In genomic region chr6:149223120-149223775, GRCh38 we compare ENCODE assay signal across 26 cellular contexts.
DNase-seq lines count a peak whose midpoint lies in the region; ATAC-seq and TF ChIP-seq lines count a peak whose summit lies in the region.
"Had no signal": no experiment of that assay in that cellular context is flagged by ENCODE, and none has a peak within 500 bp of the region (broad histone marks: within the 10 kb centered on the region; RNA-seq: fewer than 3 reads in every experiment).

No MANE protein-coding gene starts in this region.

- H3K36me3 ChIP-seq in spleen: no peaks in the 10 kb centered on the region
- H3K36me3 ChIP-seq: BE2C, Peyer's patch had no signal

- H3K27me3 Mint-ChIP-seq in activated naive CD4-positive, alpha-beta T cell treated with anti-CD3 and anti-CD28 coated beads, Interleukin-2, amount 50 U/mL, for 24 hours: no peaks in the 10 kb centered on the region
- H3K27me3 Mint-ChIP-seq in activated naive CD4-positive, alpha-beta T cell treated with anti-CD3 and anti-CD28 coated beads for 36 hours (ENCODE audit: low read depth): no peaks in the 10 kb centered on the region
- no peaks in the 10 kb centered on the region for H3K27me3 Mint-ChIP-seq in type B pancreatic cell
- peaks cover 0 to 2% of the 10 kb centered on the region in 2 donors for H3K27me3 Mint-ChIP-seq in natural killer cell (ENCODE audit: low read depth in 2 of 2)
- H3K27me3 Mint-ChIP-seq: CD8-positive, alpha-beta memory T cell had no signal

- H3K4me3 Mint-ChIP-seq in activated naive CD4-positive, alpha-beta T cell treated with anti-CD3 and anti-CD28 coated beads, Interleukin-2, amount 50 U/mL, for 24 hours: no peak overlapping the region
- no peak overlapping the region for H3K4me3 Mint-ChIP-seq in activated naive CD4-positive, alpha-beta T cell treated with anti-CD3 and anti-CD28 coated beads for 36 hours
- H3K4me3 Mint-ChIP-seq in type B pancreatic cell (no peak overlapping the region), natural killer cell (no peak overlapping the region)
- H3K4me3 Mint-ChIP-seq: CD14-positive monocyte; CD8-positive, alpha-beta memory T cell had no signal

- 78 to 89% (median 84%) methylated on average over 4 of the region's 4 CpGs for WGBS in spleen, 5 donors

- H3K4me1 ChIP-seq in spleen: no peaks in the 10 kb centered on the region

- ATAC-seq in left lobe of liver (peak; percentile 56), natural killer cell (no peak), GM19023 (IDR thresholded peaks at IDR 0.05; ENCODE audit: unreplicated experiment) (no peak)
- ATAC-seq: GM12878 had no signal

- H3K36me3 Mint-ChIP-seq in activated naive CD4-positive, alpha-beta T cell treated with anti-CD3 and anti-CD28 coated beads, Interleukin-2, amount 50 U/mL, for 24 hours: peaks cover 3% of the 10 kb centered on the region
- no peaks in the 10 kb centered on the region for H3K36me3 Mint-ChIP-seq in activated naive CD4-positive, alpha-beta T cell treated with anti-CD3 and anti-CD28 coated beads for 36 hours (ENCODE audit: low read depth)
- H3K36me3 Mint-ChIP-seq in type B pancreatic cell (no peaks in the 10 kb centered on the region), natural killer cell (no peaks in the 10 kb centered on the region)
- H3K36me3 Mint-ChIP-seq: CD14-positive monocyte had no signal

- no peak for DNase-seq in activated naive CD4-positive, alpha-beta T cell treated with anti-CD3 and anti-CD28 coated beads for 36 hours
- no peak for DNase-seq in left lobe of liver (ENCODE audit: low spot score)
- no peak for DNase-seq in type B pancreatic cell (ENCODE audit: extremely low spot score, unreplicated experiment)
- no peak for DNase-seq in natural killer cell
- no peak for DNase-seq in spleen
- DNase-seq: 8988T; ACHN; BE2C; CD8-positive, alpha-beta memory T cell; DMS 273 treated with DMSO at 0.1 percent for 48 hours; DMS79; EL; GDM1; GOT3; HCEC 1CT; Kasumi-1; NCI-H1930; NCI-H526 treated with DMSO at 0.1 percent for 48 hours; Peyer's patch; SHP77 treated with DMSO at 0.1 percent for 48 hours had no signal

- H3K9me3 Mint-ChIP-seq in activated naive CD4-positive, alpha-beta T cell treated with anti-CD3 and anti-CD28 coated beads, Interleukin-2, amount 50 U/mL, for 24 hours: no peaks in the 10 kb centered on the region
- no peaks in the 10 kb centered on the region for H3K9me3 Mint-ChIP-seq in activated naive CD4-positive, alpha-beta T cell treated with anti-CD3 and anti-CD28 coated beads for 36 hours
- H3K9me3 Mint-ChIP-seq in type B pancreatic cell (no peaks in the 10 kb centered on the region), natural killer cell (no peaks in the 10 kb centered on the region)
- H3K9me3 Mint-ChIP-seq: CD8-positive, alpha-beta memory T cell had no signal

- TF ChIP-seq CTCF in VCaP (conservative IDR thresholded peaks at IDR 0.05) (no peak), type B pancreatic cell (conservative IDR thresholded peaks at IDR 0.05) (no peak), natural killer cell (IDR thresholded peaks at IDR 0.05) (no peak), spleen (IDR thresholded peaks at IDR 0.05 in 8 of 11, conservative IDR thresholded peaks at IDR 0.05 in 3 of 11) (no peak)

- intact Hi-C loops in activated naive CD4-positive, alpha-beta T cell treated with anti-CD3 and anti-CD28 coated beads for 36 hours (cut with micrococcal nuclease): no loop called here
- intact Hi-C loops in natural killer cell (cut with micrococcal nuclease): no loop called here
- intact Hi-C loops in spleen (cut with DNase I; ENCODE audit: low total_unique reads): no loop called here

- H3K27me3 ChIP-seq in spleen (replicated peaks in 1 of 7): no peaks in the 10 kb centered on the region
- H3K27me3 ChIP-seq: BE2C, Peyer's patch had no signal

- H3K27ac Mint-ChIP-seq in activated naive CD4-positive, alpha-beta T cell treated with anti-CD3 and anti-CD28 coated beads, Interleukin-2, amount 50 U/mL, for 24 hours: peak overlapping the region; percentile 20
- H3K27ac Mint-ChIP-seq in activated naive CD4-positive, alpha-beta T cell treated with anti-CD3 and anti-CD28 coated beads for 36 hours: no peak overlapping the region
- H3K27ac Mint-ChIP-seq in type B pancreatic cell (peak overlapping the region; percentile 3), natural killer cell (no peak overlapping the region)
- H3K27ac Mint-ChIP-seq: CD14-positive monocyte had no signal

- no peak for TF ChIP-seq POLR2A in spleen (IDR thresholded peaks at IDR 0.05)

- peaks cover 37% of the 10 kb centered on the region for H3K4me1 Mint-ChIP-seq in activated naive CD4-positive, alpha-beta T cell treated with anti-CD3 and anti-CD28 coated beads, Interleukin-2, amount 50 U/mL, for 24 hours
- H3K4me1 Mint-ChIP-seq in activated naive CD4-positive, alpha-beta T cell treated with anti-CD3 and anti-CD28 coated beads for 36 hours (ENCODE audit: low read depth): peaks cover 13% of the 10 kb centered on the region
- H3K4me1 Mint-ChIP-seq in type B pancreatic cell (ENCODE audit: unreplicated experiment): peaks cover 37% of the 10 kb centered on the region
- no peaks in the 10 kb centered on the region for H3K4me1 Mint-ChIP-seq in natural killer cell

- no peak overlapping the region for H3K4me3 ChIP-seq in spleen
- H3K4me3 ChIP-seq: GM12878, Peyer's patch, SK-N-MC had no signal

- no peaks in the 10 kb centered on the region for H3K9me3 ChIP-seq in spleen
- H3K9me3 ChIP-seq: BE2C, Peyer's patch had no signal

- peak overlapping the region; percentile 68 for H3K27ac ChIP-seq in VCaP
- H3K27ac ChIP-seq in spleen: no peak overlapping the region
- H3K27ac ChIP-seq: Peyer's patch, SK-N-MC had no signal

- CTCF ChIA-PET in activated naive CD4-positive, alpha-beta T cell treated with anti-CD3 and anti-CD28 coated beads for 36 hours (lab: Charles Lee): interaction anchor here (1.6 kb wide), 1 partner anchor 38 kb away, joined by 3 read pairs; no protein-coding TSS in a partner anchor

Comparison
In these comparisons a context has a peak if more than half of its experiments do, and no peak if none do; other contexts are left out.
1. H3K27ac Mint-ChIP-seq: peak in activated naive CD4-positive, alpha-beta T cell treated with anti-CD3 and anti-CD28 coated beads, Interleukin-2, amount 50 U/mL, for 24 hours (single experiment) and type B pancreatic cell (single experiment); none in activated naive CD4-positive, alpha-beta T cell treated with anti-CD3 and anti-CD28 coated beads for 36 hours (single experiment) and natural killer cell (0 of 2).